ENCODE assay signal across 16 cellular contexts in the genomic region with DNA sequence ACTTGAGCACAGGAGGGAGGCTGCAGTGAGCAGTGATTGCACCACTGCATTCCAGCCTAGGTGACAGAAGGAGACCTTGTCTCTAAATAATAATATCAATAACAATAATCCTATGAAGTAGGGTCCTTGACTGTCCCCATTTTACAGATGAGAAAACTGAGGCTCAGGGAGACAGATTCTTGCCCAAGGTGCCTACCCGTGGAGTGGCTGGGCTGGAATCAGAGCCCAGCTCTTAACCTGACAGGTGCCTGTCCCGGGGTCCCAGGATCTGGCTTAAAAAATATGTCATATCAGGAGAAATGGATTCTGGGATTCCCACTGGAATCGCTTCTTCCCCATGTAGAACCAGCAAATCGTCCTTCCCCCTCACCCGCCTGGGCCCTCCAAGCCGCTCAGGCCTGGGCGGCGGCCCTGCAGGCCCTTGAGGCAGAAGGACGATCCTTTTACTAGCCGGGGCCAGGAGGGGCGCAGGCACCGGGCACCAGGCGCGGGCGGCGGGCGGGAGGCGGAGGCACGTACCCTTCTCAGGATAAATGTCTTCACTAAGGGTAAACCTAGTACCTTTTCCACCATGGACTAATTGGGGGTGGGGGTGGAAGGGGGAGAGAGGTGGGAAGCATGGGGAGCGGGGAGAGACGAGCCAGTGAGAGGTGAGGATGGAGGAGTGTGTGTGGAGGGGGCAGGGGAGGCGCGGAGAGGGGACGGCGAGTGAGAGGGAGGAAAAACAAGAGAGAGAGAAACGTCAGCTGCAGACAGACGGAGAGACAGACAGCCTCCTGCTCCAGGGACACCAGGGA.
DNase-seq lines count a peak whose midpoint lies in the region; ATAC-seq and TF ChIP-seq lines count a peak whose summit lies in the region.
"Had no signal": no experiment of that assay in that cellular context is flagged by ENCODE, and none has a peak within 500 bp of the region (broad histone marks: within the 10 kb centered on the region; RNA-seq: fewer than 3 reads in every experiment).

No MANE protein-coding gene starts in this region.

- TF ChIP-seq POLR2A in transverse colon (IDR thresholded peaks at IDR 0.05): no peak

- H3K9ac ChIP-seq in HUES64 (ENCODE audit: low read depth, low read length): no peak overlapping the region

- peak overlapping the region; percentile 58; the same call in 1 of the 2 replicates for H3K27ac ChIP-seq in HUES64 (ENCODE audit: low read depth, low read length)
- no peak overlapping the region for H3K27ac ChIP-seq in transverse colon
- H3K27ac ChIP-seq: SJSA1 had no signal

- peaks cover 16 to 38% (median 26%) of the 10 kb centered on the region in 3 donors for H3K27me3 Mint-ChIP-seq in CD14-positive monocyte (ENCODE audit: low read depth in 3 of 3)
- peaks cover 49% of the 10 kb centered on the region for H3K27me3 Mint-ChIP-seq in dendritic cell treated with granulocyte-macrophage colony-stimulating factor and Interleukin-4, amounts not matched to agents 40 ng/mL and 50 ng/mL, for 4 days
- peaks cover 15 to 55% (median 38%) of the 10 kb centered on the region in 5 donors for H3K27me3 Mint-ChIP-seq in naive thymus-derived CD8-positive, alpha-beta T cell
- H3K27me3 Mint-ChIP-seq: brain had no signal

- H3K27ac Mint-ChIP-seq in CD14-positive monocyte: peak overlapping the region in 1 of 7 donors; percentile 45
- peak overlapping the region; percentile 62 for H3K27ac Mint-ChIP-seq in dendritic cell treated with granulocyte-macrophage colony-stimulating factor and Interleukin-4, amounts not matched to agents 40 ng/mL and 50 ng/mL, for 4 days
- H3K27ac Mint-ChIP-seq in naive thymus-derived CD8-positive, alpha-beta T cell: peak overlapping the region in 1 of 10 donors; percentile 72
- H3K27ac Mint-ChIP-seq: CD4-positive, CD25-positive, alpha-beta regulatory T cell; mesothelial cell of epicardium had no signal

- DNase-seq in CD14-positive monocyte (ENCODE audit: low spot score) (no peak), transverse colon (no peak), left ventricle myocardium superior (no peak)
- peak in 1 of 10 donors; percentile 4 for DNase-seq in naive thymus-derived CD8-positive, alpha-beta T cell
- DNase-seq: activated CD4-positive, CD25-positive, alpha-beta regulatory T cell; activated T-cell treated with anti-CD3 and anti-CD28 coated beads, Interleukin-2, amount 50 U/mL, for 4 hours; CD4-positive, CD25-positive, alpha-beta regulatory T cell; NCI-H2029 treated with DMSO at 0.1 percent for 48 hours; stimulated activated CD4-positive, alpha-beta T cell treated with anti-CD3 and anti-CD28 coated beads, Interleukin-4, amount 100 ng/mL, for 24 hours had no signal

- in situ Hi-C loops in transverse colon (cut with MboI; ENCODE audit: low pct_ligation_motif_present in 1 of 4, low pct_unique_long_range_greater_than_20kb in 1 of 4, low sequenced_read_pairs in 3 of 4): no loop called here

- no peaks in the 10 kb centered on the region for H3K36me3 Mint-ChIP-seq in CD14-positive monocyte
- H3K36me3 Mint-ChIP-seq in dendritic cell treated with granulocyte-macrophage colony-stimulating factor and Interleukin-4, amounts not matched to agents 40 ng/mL and 50 ng/mL, for 4 days (ENCODE audit: low read depth): no peaks in the 10 kb centered on the region
- H3K36me3 Mint-ChIP-seq in naive thymus-derived CD8-positive, alpha-beta T cell: no peaks in the 10 kb centered on the region
- H3K36me3 Mint-ChIP-seq: mesothelial cell of epicardium had no signal

- ATAC-seq in naive thymus-derived CD8-positive, alpha-beta T cell: peak; percentile 23 to 59
- ATAC-seq in GM18511 (IDR thresholded peaks at IDR 0.05; ENCODE audit: unreplicated experiment): no peak
- no peak for ATAC-seq in left ventricle myocardium superior
- ATAC-seq in GM21381 (IDR thresholded peaks at IDR 0.05; ENCODE audit: unreplicated experiment): no peak

- TF ChIP-seq CTCF in CD14-positive monocyte (IDR thresholded peaks at IDR 0.05) (no peak), transverse colon (IDR thresholded peaks at IDR 0.05) (no peak)

- H3K27me3 ChIP-seq in HUES64 (ENCODE audit: insufficient read depth, low read length): no peaks in the 10 kb centered on the region
- peaks cover 29% of the 10 kb centered on the region for H3K27me3 ChIP-seq in transverse colon
- H3K27me3 ChIP-seq: SJSA1 had no signal

- POLR2A ChIA-PET in naive thymus-derived CD8-positive, alpha-beta T cell (lab: Charles Lee): no interaction called here

- TF ChIP-seq EP300 in transverse colon (IDR thresholded peaks at IDR 0.05; ENCODE audit: low read depth): no peak

- no peaks in the 10 kb centered on the region for H3K9me3 ChIP-seq in HUES64 (ENCODE audit: insufficient read depth, low read depth, low read length)
- no peaks in the 10 kb centered on the region for H3K9me3 ChIP-seq in transverse colon
- H3K9me3 ChIP-seq: SJSA1 had no signal

- peak overlapping the region; percentile 73 to 86 for H3K4me3 Mint-ChIP-seq in CD14-positive monocyte
- H3K4me3 Mint-ChIP-seq in dendritic cell treated with granulocyte-macrophage colony-stimulating factor and Interleukin-4, amounts not matched to agents 40 ng/mL and 50 ng/mL, for 4 days: peak overlapping the region; percentile 59
- H3K4me3 Mint-ChIP-seq in naive thymus-derived CD8-positive, alpha-beta T cell: peak overlapping the region in 7 of 10 donors; percentile 4 to 60 (median 33)
- H3K4me3 Mint-ChIP-seq: activated T-cell treated with anti-CD3 and anti-CD28 coated beads, Interleukin-2, amount 50 U/mL, for 4 hours; brain; mesothelial cell of epicardium had no signal

- 50% methylated on average over 27 of the region's 27 CpGs for whole genome bisulfite sequencing in HUES64
- WGBS in transverse colon (ENCODE audit: low coverage in 1 of 2), 2 donors: 14 to 24% methylated on average over 7 to 27 of the region's 27 CpGs

- peaks cover 9% of the 10 kb centered on the region for H3K4me1 Mint-ChIP-seq in CD14-positive monocyte
- peaks cover 21% of the 10 kb centered on the region for H3K4me1 Mint-ChIP-seq in dendritic cell treated with granulocyte-macrophage colony-stimulating factor and Interleukin-4, amounts not matched to agents 40 ng/mL and 50 ng/mL, for 4 days (ENCODE audit: low read depth)
- H3K4me1 Mint-ChIP-seq in naive thymus-derived CD8-positive, alpha-beta T cell: peaks cover 0 to 15% (median 8%) of the 10 kb centered on the region in 4 donors
- H3K4me1 Mint-ChIP-seq: brain, mesothelial cell of epicardium had no signal

- H3K4me1 ChIP-seq in HUES64 (ENCODE audit: insufficient read depth, low read length): no peaks in the 10 kb centered on the region
- no peaks in the 10 kb centered on the region for H3K4me1 ChIP-seq in transverse colon
- H3K4me1 ChIP-seq: SJSA1 had no signal

- H3K4me3 ChIP-seq in HUES64 (ENCODE audit: low read length) (peak overlapping the region; percentile 51), transverse colon (no peak overlapping the region)
- H3K4me3 ChIP-seq: SJSA1 had no signal

- peaks cover 0 to 10% (median 3%) of the 10 kb centered on the region in 7 donors for H3K9me3 Mint-ChIP-seq in CD14-positive monocyte
- no peaks in the 10 kb centered on the region for H3K9me3 Mint-ChIP-seq in dendritic cell treated with granulocyte-macrophage colony-stimulating factor and Interleukin-4, amounts not matched to agents 40 ng/mL and 50 ng/mL, for 4 days
- H3K9me3 Mint-ChIP-seq in naive thymus-derived CD8-positive, alpha-beta T cell: peaks cover 0 to 2% (median under 1%) of the 10 kb centered on the region in 9 donors
- H3K9me3 Mint-ChIP-seq: activated T-cell treated with anti-CD3 and anti-CD28 coated beads, Interleukin-2, amount 50 U/mL, for 4 hours had no signal

- intact Hi-C loops in CD14-positive monocyte (cut with micrococcal nuclease): no loop called here
- intact Hi-C loops in dendritic cell treated with granulocyte-macrophage colony-stimulating factor and Interleukin-4, amounts not matched to agents 40 ng/mL and 50 ng/mL, for 4 days (cut with micrococcal nuclease): no loop called here
- intact Hi-C loops in transverse colon (cut with DNase I; ENCODE audit: low total_unique reads): no loop called here
- intact Hi-C loops in left ventricle myocardium superior (cut with micrococcal nuclease): no loop called here

- H3K36me3 ChIP-seq in HUES64 (ENCODE audit: insufficient read depth, low read length): peaks cover 11% of the 10 kb centered on the region; the same call in 1 of the 2 replicates
- H3K36me3 ChIP-seq in transverse colon: no peaks in the 10 kb centered on the region
- H3K36me3 ChIP-seq: SJSA1 had no signal

Comparison
In these comparisons a context has a peak if more than half of its experiments do, and no peak if none do; other contexts are left out.
1. ATAC-seq: peak in naive thymus-derived CD8-positive, alpha-beta T cell (2 of 2); none in GM18511 (single experiment), left ventricle myocardium superior (single experiment) and GM21381 (single experiment).
2. Peak in every context shown above with its lines, with median percentiles within 50 percentile points of each other: H3K4me3 Mint-ChIP-seq.